ENCODE assay signal across 16 cellular contexts in genomic region chr12:124738636-124739467, GRCh38.
DNase-seq lines count a peak whose midpoint lies in the region; ATAC-seq and TF ChIP-seq lines count a peak whose summit lies in the region.
"Had no signal": no experiment of that assay in that cellular context is flagged by ENCODE, and none has a peak within 500 bp of the region (broad histone marks: within the 10 kb centered on the region; RNA-seq: fewer than 3 reads in every experiment).

No MANE protein-coding gene starts in this region.

- H3K79me2 ChIP-seq in fibroblast of lung (ENCODE audit: control insufficient read depth, insufficient read depth, low read length): no peaks in the 10 kb centered on the region

- peaks cover 2% of the 10 kb centered on the region for H3K4me1 ChIP-seq in fibroblast of lung (ENCODE audit: control insufficient read depth, extremely low read depth, insufficient read depth, low read length)
- H3K4me1 ChIP-seq: suprapubic skin had no signal

- H3K27ac ChIP-seq in VCaP: peak overlapping the region; percentile 86; the same call in 1 of the 2 replicates
- no peak overlapping the region for H3K27ac ChIP-seq in fibroblast of lung (ENCODE audit: insufficient read depth, low read length)
- H3K27ac ChIP-seq: neutrophil, suprapubic skin had no signal

- DNase-seq in ELR (ENCODE audit: low read depth) (peak; percentile 46), fibroblast of lung (ENCODE audit: low read depth in 2 of 2) (peak; percentile 67 to 96), renal cortical epithelial cell (ENCODE audit: low read depth) (peak; percentile 80), AG08395 (ENCODE audit: low spot score) (no peak), dedifferentiated amniotic fluid mesenchymal stem cell (ENCODE audit: extremely low spot score) (no peak)
- DNase-seq: activated CD4-positive, CD25-positive, alpha-beta regulatory T cell treated with anti-CD3 and anti-CD28 coated beads, Interleukin-2, amount 50 U/mL, for 72 hours; MM.1S; NCI-H1930; NCI-H524; OCI-M1; T-helper 1 cell had no signal

- no peak overlapping the region for H3K9ac ChIP-seq in fibroblast of lung (ENCODE audit: insufficient read depth, low read length)

- no peaks in the 10 kb centered on the region for H4K20me1 ChIP-seq in fibroblast of lung (ENCODE audit: control insufficient read depth, extremely low read depth, insufficient read depth, low read length)

- no peak overlapping the region for H3K4me3 ChIP-seq in fibroblast of lung (replicated peaks in 1 of 4; ENCODE audit: control extremely low read depth in 1 of 4, insufficient read depth in 1 of 4, low read depth in 3 of 4, low read length in 4 of 4)
- H3K4me3 ChIP-seq: lung, suprapubic skin had no signal

- no peak overlapping the region for H2AFZ ChIP-seq in fibroblast of lung (ENCODE audit: low read length)

- no peaks in the 10 kb centered on the region for H3K36me3 ChIP-seq in fibroblast of lung (ENCODE audit: control insufficient read depth, insufficient read depth, low read length)
- H3K36me3 ChIP-seq: neutrophil, suprapubic skin had no signal

- TF ChIP-seq CTCF in VCaP (conservative IDR thresholded peaks at IDR 0.05): no peak
- no peak for TF ChIP-seq CTCF in fibroblast of lung (conservative IDR thresholded peaks at IDR 0.05 in 1 of 2, IDR thresholded peaks at IDR 0.05 in 1 of 2; ENCODE audit: low read depth in 1 of 2, low read length in 2 of 2)

- no peak for ATAC-seq in SK-N-SH treated with all-trans-retinoic acid at 6 μM for 48 hours

- H3K4me2 ChIP-seq in fibroblast of lung (ENCODE audit: extremely low read depth, insufficient read depth, low read length): no peak overlapping the region

- no peaks in the 10 kb centered on the region for H3K9me3 ChIP-seq in fibroblast of lung (ENCODE audit: control insufficient read depth, insufficient read depth, low read depth, low read length)
- H3K9me3 ChIP-seq: neutrophil, suprapubic skin had no signal

- H3K27me3 ChIP-seq in fibroblast of lung (ENCODE audit: control insufficient read depth, insufficient read depth, low read length): no peaks in the 10 kb centered on the region
- H3K27me3 ChIP-seq: suprapubic skin had no signal

TF ChIP-seq in SK-N-SH treated with all-trans-retinoic acid at 6 μM for 48 hours, 23 proteins besides CTCF, POLR2A, EP300 and RAD21:
- TF ChIP-seq POU6F1 (CRISPR knock-in tag; IDR thresholded peaks at IDR 0.05; ENCODE audit: borderline replicate concordance, low read depth) (no peak), ISL1 (CRISPR knock-in tag; IDR thresholded peaks at IDR 0.05) (no peak), TOX (CRISPR knock-in tag; IDR thresholded peaks at IDR 0.05; ENCODE audit: borderline replicate concordance) (no peak), ZNF565 (CRISPR knock-in tag; conservative IDR thresholded peaks at IDR 0.05; ENCODE audit: low read depth) (no peak), ZFP30 (CRISPR knock-in tag; IDR thresholded peaks at IDR 0.05) (no peak), CSDC2 (CRISPR knock-in tag; IDR thresholded peaks at IDR 0.05) (no peak), PATZ1 (CRISPR knock-in tag; IDR thresholded peaks at IDR 0.05; ENCODE audit: borderline replicate concordance) (no peak), ZNF70 (CRISPR knock-in tag; IDR thresholded peaks at IDR 0.05) (no peak), ARNTL (CRISPR knock-in tag; IDR thresholded peaks at IDR 0.05; ENCODE audit: borderline replicate concordance, low read depth) (no peak), CREB5 (CRISPR knock-in tag; IDR thresholded peaks at IDR 0.05; ENCODE audit: low read depth) (no peak), TCF4 (CRISPR knock-in tag; IDR thresholded peaks at IDR 0.05; ENCODE audit: borderline replicate concordance) (no peak), OSR1 (CRISPR knock-in tag; IDR thresholded peaks at IDR 0.05) (no peak), RARB (CRISPR knock-in tag; IDR thresholded peaks at IDR 0.05) (no peak), PPARA (CRISPR knock-in tag; IDR thresholded peaks at IDR 0.05; ENCODE audit: borderline replicate concordance) (no peak), CSRNP3 (CRISPR knock-in tag; IDR thresholded peaks at IDR 0.05) (no peak), SNAI2 (CRISPR knock-in tag; IDR thresholded peaks at IDR 0.05) (no peak), ESRRG (CRISPR knock-in tag; IDR thresholded peaks at IDR 0.05) (no peak)

Comparison
In these comparisons a context has a peak if more than half of its experiments do, and no peak if none do; other contexts are left out.
1. DNase-seq: peak in ELR (single experiment), fibroblast of lung (2 of 2) and renal cortical epithelial cell (single experiment); none in AG08395 (single experiment) and dedifferentiated amniotic fluid mesenchymal stem cell (single experiment).